Comparison of ENCODE assay signal across 1 cellular context in the genomic region with DNA sequence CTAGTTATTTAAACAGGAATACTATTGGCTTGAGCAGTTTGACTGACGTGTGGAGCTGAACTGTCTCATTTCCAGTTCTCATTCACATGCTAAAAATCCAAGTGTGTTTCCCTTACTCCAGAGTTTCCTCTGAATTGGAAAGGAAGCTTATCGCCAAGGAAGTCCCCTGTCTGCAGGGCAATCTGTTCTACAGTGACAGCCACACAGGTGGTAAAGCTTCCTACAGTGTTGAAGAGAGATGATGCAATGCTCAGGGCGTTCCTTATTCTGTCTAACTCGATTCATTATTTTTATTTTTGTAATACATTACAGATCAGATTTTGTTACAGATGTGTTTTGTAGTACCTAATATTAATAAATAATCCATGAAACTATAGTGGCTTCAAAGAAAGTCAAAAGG.
TF ChIP-seq lines count a peak whose summit lies in the region.

No MANE protein-coding gene starts in this region.

TF ChIP-seq in WTC11, 78 proteins besides CTCF, POLR2A, EP300 and RAD21 (continued from another document):
- TF ChIP-seq, protein P1, sequence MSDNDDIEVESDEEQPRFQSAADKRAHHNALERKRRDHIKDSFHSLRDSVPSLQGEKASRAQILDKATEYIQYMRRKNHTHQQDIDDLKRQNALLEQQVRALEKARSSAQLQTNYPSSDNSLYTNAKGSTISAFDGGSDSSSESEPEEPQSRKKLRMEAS (CRISPR knock-in tag; IDR thresholded peaks at IDR 0.05) = no peak
- TF ChIP-seq TCF7 (CRISPR knock-in tag; IDR thresholded peaks at IDR 0.05; ENCODE audit: low read depth) (no peak), KAT7 (CRISPR knock-in tag; IDR thresholded peaks at IDR 0.05; ENCODE audit: borderline replicate concordance) (no peak)
- TF ChIP-seq, protein P2, sequence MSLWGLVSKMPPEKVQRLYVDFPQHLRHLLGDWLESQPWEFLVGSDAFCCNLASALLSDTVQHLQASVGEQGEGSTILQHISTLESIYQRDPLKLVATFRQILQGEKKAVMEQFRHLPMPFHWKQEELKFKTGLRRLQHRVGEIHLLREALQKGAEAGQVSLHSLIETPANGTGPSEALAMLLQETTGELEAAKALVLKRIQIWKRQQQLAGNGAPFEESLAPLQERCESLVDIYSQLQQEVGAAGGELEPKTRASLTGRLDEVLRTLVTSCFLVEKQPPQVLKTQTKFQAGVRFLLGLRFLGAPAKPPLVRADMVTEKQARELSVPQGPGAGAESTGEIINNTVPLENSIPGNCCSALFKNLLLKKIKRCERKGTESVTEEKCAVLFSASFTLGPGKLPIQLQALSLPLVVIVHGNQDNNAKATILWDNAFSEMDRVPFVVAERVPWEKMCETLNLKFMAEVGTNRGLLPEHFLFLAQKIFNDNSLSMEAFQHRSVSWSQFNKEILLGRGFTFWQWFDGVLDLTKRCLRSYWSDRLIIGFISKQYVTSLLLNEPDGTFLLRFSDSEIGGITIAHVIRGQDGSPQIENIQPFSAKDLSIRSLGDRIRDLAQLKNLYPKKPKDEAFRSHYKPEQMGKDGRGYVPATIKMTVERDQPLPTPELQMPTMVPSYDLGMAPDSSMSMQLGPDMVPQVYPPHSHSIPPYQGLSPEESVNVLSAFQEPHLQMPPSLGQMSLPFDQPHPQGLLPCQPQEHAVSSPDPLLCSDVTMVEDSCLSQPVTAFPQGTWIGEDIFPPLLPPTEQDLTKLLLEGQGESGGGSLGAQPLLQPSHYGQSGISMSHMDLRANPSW (CRISPR knock-in tag; conservative IDR thresholded peaks at IDR 0.05; ENCODE audit: low read depth) = no peak
